13 cellular contexts compared by ENCODE assay signal in genomic region chr12:121388421-121388981, GRCh38. TPM values are rescaled to one million over a fixed set of nuclear protein-coding genes. Genes with fewer than 3 reads are reported as not detected.
A peak's percentile ranks its signal among the peaks of the same experiment; 100 is the strongest.
DNase-seq lines count a peak whose midpoint lies in the region; ATAC-seq and TF ChIP-seq lines count a peak whose summit lies in the region.
"Had no signal": no experiment of that assay in that cellular context is flagged by ENCODE, and none has a peak within 500 bp of the region (broad histone marks: within the 10 kb centered on the region; RNA-seq: fewer than 3 reads in every experiment).

No MANE protein-coding gene starts in this region.

- no peak overlapping the region for H3K4me3 Mint-ChIP-seq in T-helper 1 cell treated with Interleukin-12 subunit alpha and Interleukin-12 subunit beta and Interleukin-4 antibody, amounts not matched to agents 30 μg/mL and 1 μg/mL, for 36 hours
- H3K4me3 Mint-ChIP-seq in CD8-positive, alpha-beta memory T cell, result no peak overlapping the region
- no peak overlapping the region for H3K4me3 Mint-ChIP-seq in CD8-positive, alpha-beta T cell

- no peaks in the 10 kb centered on the region for H3K36me3 Mint-ChIP-seq in T-helper 1 cell treated with Interleukin-12 subunit alpha and Interleukin-12 subunit beta and Interleukin-4 antibody, amounts not matched to agents 30 μg/mL and 1 μg/mL, for 36 hours (ENCODE audit: low read depth)
- H3K36me3 Mint-ChIP-seq in CD8-positive, alpha-beta memory T cell, result no peaks in the 10 kb centered on the region
- no peaks in the 10 kb centered on the region for H3K36me3 Mint-ChIP-seq in CD8-positive, alpha-beta T cell
- H3K36me3 Mint-ChIP-seq: naive B cell had no signal

- H3K4me3 ChIP-seq in CD8-positive, alpha-beta memory T cell (ENCODE audit: low read length), result no peak overlapping the region
- H3K4me3 ChIP-seq in CD8-positive, alpha-beta T cell (ENCODE audit: low read depth, low read length), result no peak overlapping the region
- H3K4me3 ChIP-seq: heart right ventricle had no signal

- peaks cover 4% of the 10 kb centered on the region for H3K27me3 Mint-ChIP-seq in T-helper 1 cell treated with Interleukin-12 subunit alpha and Interleukin-12 subunit beta and Interleukin-4 antibody, amounts not matched to agents 30 μg/mL and 1 μg/mL, for 36 hours (ENCODE audit: low read depth)
- H3K27me3 Mint-ChIP-seq in CD8-positive, alpha-beta memory T cell, result peaks cover 0 to 5% of the 10 kb centered on the region in 2 donors
- no peaks in the 10 kb centered on the region for H3K27me3 Mint-ChIP-seq in CD8-positive, alpha-beta T cell (ENCODE audit: low read depth)
- H3K27me3 Mint-ChIP-seq: naive B cell had no signal

- intact Hi-C loops in CD8-positive, alpha-beta T cell (cut with DNase I, micrococcal nuclease), result no loop called here

- no peak for TF ChIP-seq CTCF in CD8-positive, alpha-beta T cell (IDR thresholded peaks at IDR 0.05)

- no peaks in the 10 kb centered on the region for H3K4me1 ChIP-seq in CD8-positive, alpha-beta memory T cell (ENCODE audit: insufficient read depth, low read length)
- no peaks in the 10 kb centered on the region for H3K4me1 ChIP-seq in CD8-positive, alpha-beta T cell (ENCODE audit: insufficient read depth, low read length)

- CTCF ChIA-PET in CD8-positive, alpha-beta memory T cell (lab: Charles Lee), result no interaction called here
- CTCF ChIA-PET in CD8-positive, alpha-beta T cell (lab: Charles Lee), result no interaction called here

- no peak for ATAC-seq in CD8-positive, alpha-beta T cell
- ATAC-seq: heart right ventricle had no signal

- POLR2A ChIA-PET in CD8-positive, alpha-beta memory T cell (lab: Charles Lee), result no interaction called here
- POLR2A ChIA-PET in CD8-positive, alpha-beta T cell (lab: Charles Lee), result no interaction called here

- DNase-seq in T-helper 1 cell (no peak), NOMO-1 (lab: John Stamatoyannopoulos, UW; ENCODE audit: unreplicated experiment in 2 of 2) (peak; percentile 88 to 90), dermis blood vessel endothelial cell (peak; percentile 71), pulmonary artery endothelial cell (ENCODE audit: low read depth, low spot score) (peak; percentile 17), NCI-H1436 treated with DMSO at 0.1 percent for 48 hours (lab: John Stamatoyannopoulos, UW) (no peak)
- DNase-seq in CD8-positive, alpha-beta memory T cell, result no peak
- DNase-seq in CD8-positive, alpha-beta T cell, result no peak
- DNase-seq: activated CD4-positive, alpha-beta T cell treated with anti-CD3 and anti-CD28 coated beads, Interleukin-2, amount 50 U/mL, for 48 hours; heart right ventricle; Karpas-422; naive B cell; NK-92 treated with Interleukin-12 subunit alpha and Interleukin-12 subunit beta, amount 100 ng/mL, for 24 hours had no signal

- H3K27ac Mint-ChIP-seq in T-helper 1 cell treated with Interleukin-12 subunit alpha and Interleukin-12 subunit beta and Interleukin-4 antibody, amounts not matched to agents 30 μg/mL and 1 μg/mL, for 36 hours, result peak overlapping the region; percentile 49
- no peak overlapping the region for H3K27ac Mint-ChIP-seq in CD8-positive, alpha-beta memory T cell
- no peak overlapping the region for H3K27ac Mint-ChIP-seq in CD8-positive, alpha-beta T cell

- H3K27ac ChIP-seq in CD8-positive, alpha-beta memory T cell (ENCODE audit: low read depth, low read length), result no peak overlapping the region
- no peak overlapping the region for H3K27ac ChIP-seq in CD8-positive, alpha-beta T cell (ENCODE audit: low read depth, low read length)
- H3K27ac ChIP-seq: heart right ventricle had no signal

- peaks cover 18% of the 10 kb centered on the region for H3K4me1 Mint-ChIP-seq in T-helper 1 cell treated with Interleukin-12 subunit alpha and Interleukin-12 subunit beta and Interleukin-4 antibody, amounts not matched to agents 30 μg/mL and 1 μg/mL, for 36 hours (ENCODE audit: low read depth)
- H3K4me1 Mint-ChIP-seq in CD8-positive, alpha-beta memory T cell, result peaks cover 9 to 11% (median 11%) of the 10 kb centered on the region in 3 donors
- H3K4me1 Mint-ChIP-seq in CD8-positive, alpha-beta T cell (ENCODE audit: low read depth), result peaks cover 7% of the 10 kb centered on the region

- H3K9me3 Mint-ChIP-seq in T-helper 1 cell treated with Interleukin-12 subunit alpha and Interleukin-12 subunit beta and Interleukin-4 antibody, amounts not matched to agents 30 μg/mL and 1 μg/mL, for 36 hours, result no peaks in the 10 kb centered on the region
- H3K9me3 Mint-ChIP-seq in CD8-positive, alpha-beta memory T cell, result no peaks in the 10 kb centered on the region
- H3K9me3 Mint-ChIP-seq in CD8-positive, alpha-beta T cell, result no peaks in the 10 kb centered on the region
- H3K9me3 Mint-ChIP-seq: naive B cell had no signal

- no peaks in the 10 kb centered on the region for H3K9me3 ChIP-seq in CD8-positive, alpha-beta memory T cell (ENCODE audit: low read length)
- H3K9me3 ChIP-seq in CD8-positive, alpha-beta T cell (ENCODE audit: low read length), result no peaks in the 10 kb centered on the region
- H3K9me3 ChIP-seq: heart right ventricle had no signal

- H3K27me3 ChIP-seq in CD8-positive, alpha-beta memory T cell (ENCODE audit: insufficient read depth, low read length, poor library complexity, severe bottlenecking), result no peaks in the 10 kb centered on the region
- H3K27me3 ChIP-seq in CD8-positive, alpha-beta T cell (ENCODE audit: insufficient read depth, low read length), result no peaks in the 10 kb centered on the region
- H3K27me3 ChIP-seq: heart right ventricle had no signal

- no peaks in the 10 kb centered on the region for H3K36me3 ChIP-seq in CD8-positive, alpha-beta memory T cell (ENCODE audit: insufficient read depth, low read length)
- no peaks in the 10 kb centered on the region for H3K36me3 ChIP-seq in CD8-positive, alpha-beta T cell (ENCODE audit: insufficient read depth, low read length)
- H3K36me3 ChIP-seq: heart right ventricle had no signal

RNA-seq across cellular contexts. Expression of gene RNF34, which starts 11.4 kb away (rescaled TPM):
- total RNA-seq in dermis blood vessel endothelial cell (60.8 and 86.6 TPM in 2 replicates), pulmonary artery endothelial cell (122 and 146 TPM in 2 replicates)
- total RNA-seq in CD8-positive, alpha-beta memory T cell, result 10 to 100 TPM; 85.5 to 90.8 TPM
- polyA plus RNA-seq in CD8-positive, alpha-beta memory T cell, result 72.1 TPM
- 10 to 100 TPM; 46.8 to 51.3 TPM for total RNA-seq in CD8-positive, alpha-beta T cell

RNA-seq across cellular contexts. Expression of gene ANAPC5, which starts 36.3 kb away (rescaled TPM):
- 145 and 146 TPM in 2 replicates for total RNA-seq in dermis blood vessel endothelial cell
- total RNA-seq in pulmonary artery endothelial cell, result 167 and 171 TPM in 2 replicates
- 100 to 1,000 TPM; 133 TPM for total RNA-seq in CD8-positive, alpha-beta memory T cell
- 148 TPM for polyA plus RNA-seq in CD8-positive, alpha-beta memory T cell
- total RNA-seq in CD8-positive, alpha-beta T cell, result 100 to 1,000 TPM in 1 of 2 experiments, 10 to 100 TPM in 1; 96.5 to 106 TPM

Comparison
In these comparisons a context has a peak if more than half of its experiments do, and no peak if none do; other contexts are left out.
1. DNase-seq: peak in NOMO-1 (2 of 2), dermis blood vessel endothelial cell (single experiment) and pulmonary artery endothelial cell (single experiment); none in T-helper 1 cell (0 of 5), CD8-positive, alpha-beta memory T cell (0 of 5), CD8-positive, alpha-beta T cell (0 of 7) and NCI-H1436 treated with DMSO at 0.1 percent for 48 hours (single experiment).